Comparison of ENCODE assay signal across 1 cellular context in the genomic region with DNA sequence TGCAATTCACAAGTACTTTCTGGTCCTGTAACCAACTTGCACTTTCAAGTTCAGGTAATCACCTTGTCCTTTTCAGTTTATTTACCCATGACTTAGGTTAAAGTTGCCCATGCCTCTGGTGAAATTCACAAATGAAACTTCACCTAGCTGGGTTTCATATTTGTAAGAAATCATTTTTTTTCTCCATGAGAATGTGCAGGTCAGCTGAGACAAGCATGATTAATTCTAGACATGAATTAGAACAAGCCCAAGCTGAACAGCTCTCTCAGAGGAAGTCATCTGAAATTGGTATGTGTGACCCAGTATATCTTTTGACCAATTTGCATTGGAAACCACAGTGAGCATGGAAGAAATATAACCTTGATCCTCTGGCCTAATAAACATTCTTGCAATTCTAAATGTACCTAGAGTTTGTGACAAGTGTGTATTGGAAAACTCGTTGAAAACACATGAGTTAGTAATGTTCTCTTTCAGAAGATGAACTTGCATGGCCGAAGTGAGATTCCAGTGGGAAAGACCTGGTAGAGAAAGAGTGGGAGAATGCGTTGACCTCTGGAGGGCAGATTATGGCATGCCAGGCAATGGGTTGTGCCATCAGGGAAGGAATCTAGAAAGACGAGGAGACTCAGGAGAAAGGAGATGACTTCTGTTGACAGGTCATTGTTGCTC.
TF ChIP-seq lines count a peak whose summit lies in the region.

No MANE protein-coding gene starts in this region.

TF ChIP-seq in HEK293, 187 proteins besides CTCF, POLR2A, EP300 and RAD21 (continued from another document):
- TF ChIP-seq, protein P1, sequence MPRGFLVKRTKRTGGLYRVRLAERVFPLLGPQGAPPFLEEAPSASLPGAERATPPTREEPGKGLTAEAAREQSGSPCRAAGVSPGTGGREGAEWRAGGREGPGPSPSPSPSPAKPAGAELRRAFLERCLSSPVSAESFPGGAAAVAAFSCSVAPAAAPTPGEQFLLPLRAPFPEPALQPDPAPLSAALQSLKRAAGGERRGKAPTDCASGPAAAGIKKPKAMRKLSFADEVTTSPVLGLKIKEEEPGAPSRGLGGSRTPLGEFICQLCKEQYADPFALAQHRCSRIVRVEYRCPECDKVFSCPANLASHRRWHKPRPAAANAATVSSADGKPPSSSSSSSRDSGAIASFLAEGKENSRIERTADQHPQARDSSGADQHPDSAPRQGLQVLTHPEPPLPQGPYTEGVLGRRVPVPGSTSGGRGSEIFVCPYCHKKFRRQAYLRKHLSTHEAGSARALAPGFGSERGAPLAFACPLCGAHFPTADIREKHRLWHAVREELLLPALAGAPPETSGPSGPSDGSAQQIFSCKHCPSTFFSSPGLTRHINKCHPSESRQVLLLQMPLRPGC (tag by site-specific recombination; IDR thresholded peaks at IDR 0.05), result no peak
- no peak for TF ChIP-seq HOXD13 (CRISPR knock-in tag; IDR thresholded peaks at IDR 0.05; ENCODE audit: borderline replicate concordance)
- no peak for TF ChIP-seq ZNF239 (tag by site-specific recombination; IDR thresholded peaks at IDR 0.05)
- TF ChIP-seq BCL11A (tag by site-specific recombination; IDR thresholded peaks at IDR 0.05; ENCODE audit: low read depth), result no peak
- TF ChIP-seq PRDM1 (tag by site-specific recombination; IDR thresholded peaks at IDR 0.05), result no peak
- no peak for TF ChIP-seq ZFP41 (tag by site-specific recombination; IDR thresholded peaks at IDR 0.05; ENCODE audit: borderline replicate concordance)
- TF ChIP-seq, protein P2, sequence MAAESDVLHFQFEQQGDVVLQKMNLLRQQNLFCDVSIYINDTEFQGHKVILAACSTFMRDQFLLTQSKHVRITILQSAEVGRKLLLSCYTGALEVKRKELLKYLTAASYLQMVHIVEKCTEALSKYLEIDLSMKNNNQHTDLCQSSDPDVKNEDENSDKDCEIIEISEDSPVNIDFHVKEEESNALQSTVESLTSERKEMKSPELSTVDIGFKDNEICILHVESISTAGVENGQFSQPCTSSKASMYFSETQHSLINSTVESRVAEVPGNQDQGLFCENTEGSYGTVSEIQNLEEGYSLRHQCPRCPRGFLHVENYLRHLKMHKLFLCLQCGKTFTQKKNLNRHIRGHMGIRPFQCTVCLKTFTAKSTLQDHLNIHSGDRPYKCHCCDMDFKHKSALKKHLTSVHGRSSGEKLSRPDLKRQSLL (tag by site-specific recombination; IDR thresholded peaks at IDR 0.05), result no peak
- TF ChIP-seq ZNF23 (tag by site-specific recombination; IDR thresholded peaks at IDR 0.05; ENCODE audit: borderline replicate concordance), result no peak
